2 cellular contexts compared by ENCODE assay signal in the genomic region with DNA sequence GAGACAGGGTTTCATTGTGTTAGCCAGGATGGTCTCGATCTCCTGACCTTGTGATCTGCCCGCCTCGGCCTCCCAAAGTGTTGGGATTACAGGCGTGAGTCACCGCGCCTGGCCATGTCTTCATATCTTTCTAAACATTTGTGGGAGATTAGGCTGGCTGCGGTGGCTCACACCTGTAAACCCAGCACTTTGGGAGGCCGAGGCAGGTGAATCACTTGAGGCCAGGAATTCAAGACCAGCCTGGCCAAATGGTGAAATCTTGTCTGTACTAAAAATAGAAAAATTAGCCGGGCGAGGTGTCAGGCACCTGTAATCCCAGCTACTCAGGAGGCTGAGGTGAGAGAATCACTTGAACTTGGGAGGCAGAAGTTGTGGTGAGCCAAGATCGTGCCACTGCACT. TPM values are rescaled to one million over a fixed set of nuclear protein-coding genes. Genes with fewer than 3 reads are reported as not detected.
"Had no signal": no experiment of that assay in that cellular context is flagged by ENCODE, and none has a peak within 500 bp of the region (broad histone marks: within the 10 kb centered on the region; RNA-seq: fewer than 3 reads in every experiment).

No MANE protein-coding gene starts in this region.

RNA-seq across cellular contexts. Expression of a gene that starts 10.2 kb away (rescaled TPM):
- total RNA-seq: GM23248, HFFc6 had no signal
- polyA plus RNA-seq: GM23248 had no signal
